In the genomic region with DNA sequence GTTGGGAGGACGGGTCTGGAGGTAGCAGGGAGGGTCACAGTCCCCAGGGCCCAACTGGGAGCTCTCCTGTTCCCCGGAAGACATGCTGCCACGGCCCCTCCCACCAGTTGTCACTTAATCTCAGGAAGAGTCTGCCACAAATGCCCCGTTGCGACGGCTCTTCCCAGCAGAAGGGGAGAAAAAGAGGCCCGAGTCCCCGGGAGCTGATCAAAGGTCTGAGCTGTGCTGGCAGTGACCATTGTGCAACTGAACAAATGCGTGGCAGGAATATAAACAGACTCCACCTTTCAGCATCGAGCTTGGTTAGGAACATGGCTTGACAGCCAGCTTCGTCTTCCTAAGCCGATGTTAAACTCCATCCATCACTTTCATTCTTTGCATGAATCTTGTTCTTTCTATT, we compare ENCODE assay signal across 14 cellular contexts. TPM values are rescaled to one million over a fixed set of nuclear protein-coding genes. Genes with fewer than 3 reads are reported as not detected.
"Had no signal": no experiment of that assay in that cellular context is flagged by ENCODE, and none has a peak within 500 bp of the region (broad histone marks: within the 10 kb centered on the region; RNA-seq: fewer than 3 reads in every experiment).

No MANE protein-coding gene starts in this region.

- H3K36me3 Mint-ChIP-seq: stimulated activated effector memory CD8-positive, alpha-beta T cell treated with anti-CD3 and anti-CD28 coated beads, Interleukin-12 subunit alpha, Interleukin-12 subunit beta, amount 100 ng/mL, for 72 hours; T-cell had no signal

- H3K4me1 Mint-ChIP-seq: activated CD4-positive, alpha-beta T cell treated with anti-CD3 and anti-CD28 coated beads, Interleukin-2, amount 10 ng/mL, durations not matched to agents 24 days and 14 days; activated T-helper 17 cell treated with anti-CD3 and anti-CD28 coated beads, Interleukin-2, amount 50 U/mL, for 72 hours had no signal

- H3K27ac Mint-ChIP-seq: activated CD4-positive, alpha-beta T cell treated with anti-CD3 and anti-CD28 coated beads, Interleukin-2, amount 10 ng/mL, durations not matched to agents 24 days and 14 days; activated naive CD4-positive, alpha-beta T cell treated with anti-CD3 and anti-CD28 coated beads for 36 hours; activated T-helper 17 cell treated with anti-CD3 and anti-CD28 coated beads, Interleukin-2, amount 50 U/mL, for 72 hours; stimulated activated effector memory CD8-positive, alpha-beta T cell treated with anti-CD3 and anti-CD28 coated beads, Interleukin-12 subunit alpha, Interleukin-12 subunit beta, amount 100 ng/mL, for 72 hours had no signal

- DNase-seq: activated CD4-positive, alpha-beta T cell treated with anti-CD3 and anti-CD28 coated beads, Interleukin-2, amount 10 ng/mL, durations not matched to agents 24 days and 14 days; activated naive CD4-positive, alpha-beta T cell treated with anti-CD3 and anti-CD28 coated beads for 36 hours; activated T-cell treated with anti-CD3 and anti-CD28 coated beads for 4 hours; central memory CD4-positive, alpha-beta T cell; mammary epithelial cell; T-cell; thyroid gland had no signal

- ATAC-seq: activated T-helper 17 cell treated with anti-CD3 and anti-CD28 coated beads, Interleukin-2, amount 50 U/mL, for 72 hours; stimulated activated effector memory CD8-positive, alpha-beta T cell treated with anti-CD3 and anti-CD28 coated beads, Interleukin-12 subunit alpha, Interleukin-12 subunit beta, amount 100 ng/mL, for 72 hours; T-cell had no signal

- H3K4me3 Mint-ChIP-seq: activated CD4-positive, alpha-beta T cell treated with anti-CD3 and anti-CD28 coated beads, Interleukin-2, amount 10 ng/mL, durations not matched to agents 24 days and 14 days; activated naive CD4-positive, alpha-beta T cell treated with anti-CD3 and anti-CD28 coated beads for 36 hours; activated T-helper 17 cell treated with anti-CD3 and anti-CD28 coated beads, Interleukin-2, amount 50 U/mL, for 72 hours; nephron; stimulated activated effector memory CD8-positive, alpha-beta T cell treated with anti-CD3 and anti-CD28 coated beads, Interleukin-12 subunit alpha, Interleukin-12 subunit beta, amount 100 ng/mL, for 72 hours; T-cell had no signal

- H3K9me3 Mint-ChIP-seq: activated CD4-positive, alpha-beta T cell treated with anti-CD3 and anti-CD28 coated beads, Interleukin-2, amount 10 ng/mL, durations not matched to agents 24 days and 14 days; activated naive CD4-positive, alpha-beta T cell treated with anti-CD3 and anti-CD28 coated beads for 36 hours; activated T-helper 17 cell treated with anti-CD3 and anti-CD28 coated beads, Interleukin-2, amount 50 U/mL, for 72 hours; stimulated activated effector memory CD8-positive, alpha-beta T cell treated with anti-CD3 and anti-CD28 coated beads, Interleukin-12 subunit alpha, Interleukin-12 subunit beta, amount 100 ng/mL, for 72 hours; T-cell had no signal

- H3K27me3 Mint-ChIP-seq: activated T-helper 17 cell treated with anti-CD3 and anti-CD28 coated beads, Interleukin-2, amount 50 U/mL, for 72 hours; T-cell had no signal

RNA-seq across cellular contexts. Expression of a gene that starts 33.2 kb away (rescaled TPM):
- total RNA-seq: activated CD4-positive, alpha-beta T cell treated with anti-CD3 and anti-CD28 coated beads, Interleukin-2, amount 10 ng/mL, durations not matched to agents 24 days and 14 days; activated CD8-positive, alpha-beta memory T cell treated with anti-CD3 and anti-CD28 coated beads for 36 hours; activated naive CD4-positive, alpha-beta T cell treated with anti-CD3 and anti-CD28 coated beads for 36 hours; omental fat pad; skeletal muscle tissue; thyroid gland; vagina had no signal
